ENCODE assay signal across 1 cellular context in the genomic region with DNA sequence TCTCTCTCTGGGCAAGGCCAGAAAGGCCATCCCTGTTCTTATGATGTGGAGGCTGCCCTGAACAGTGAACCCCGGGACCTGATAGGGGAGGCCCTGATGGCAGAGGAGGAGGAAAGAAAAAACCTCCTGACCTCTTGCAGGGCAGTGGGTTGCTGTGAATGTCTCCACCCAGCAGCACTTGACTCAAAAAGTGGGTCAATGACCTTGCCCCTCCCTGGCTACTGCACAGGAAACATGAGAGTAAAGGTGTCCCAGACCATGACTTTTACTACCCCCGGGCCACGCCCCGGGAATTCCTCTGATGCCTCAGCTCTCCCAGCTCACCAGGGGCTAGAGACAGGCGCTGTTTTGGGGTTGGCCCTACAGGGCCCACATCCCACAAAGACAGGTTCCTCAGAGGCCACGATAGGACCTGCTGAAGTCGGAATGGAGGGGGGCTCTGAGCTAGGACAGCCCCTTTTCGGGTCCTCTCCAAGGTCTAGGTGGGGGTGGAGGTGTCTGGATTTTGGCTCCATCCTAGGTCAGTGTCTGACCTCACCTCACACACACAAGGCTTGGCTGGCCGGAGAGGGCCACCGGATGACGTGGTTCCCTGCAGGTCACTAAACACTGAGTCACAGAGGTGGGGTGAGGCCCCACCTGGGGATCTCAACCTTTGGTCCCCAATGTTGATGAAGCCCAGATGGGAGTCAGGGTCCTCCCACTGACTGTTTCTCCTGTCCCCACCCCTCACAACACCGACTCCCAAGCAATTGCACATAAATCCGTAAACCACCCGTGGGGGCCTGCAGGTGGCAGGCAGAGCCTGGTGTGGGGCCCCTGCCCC.
TF ChIP-seq lines count a peak whose summit lies in the region.

No MANE protein-coding gene starts in this region.

TF ChIP-seq in HepG2, 621 proteins besides CTCF, POLR2A, EP300 and RAD21 (continued from another document and continues in another):
- TF ChIP-seq, protein P1, sequence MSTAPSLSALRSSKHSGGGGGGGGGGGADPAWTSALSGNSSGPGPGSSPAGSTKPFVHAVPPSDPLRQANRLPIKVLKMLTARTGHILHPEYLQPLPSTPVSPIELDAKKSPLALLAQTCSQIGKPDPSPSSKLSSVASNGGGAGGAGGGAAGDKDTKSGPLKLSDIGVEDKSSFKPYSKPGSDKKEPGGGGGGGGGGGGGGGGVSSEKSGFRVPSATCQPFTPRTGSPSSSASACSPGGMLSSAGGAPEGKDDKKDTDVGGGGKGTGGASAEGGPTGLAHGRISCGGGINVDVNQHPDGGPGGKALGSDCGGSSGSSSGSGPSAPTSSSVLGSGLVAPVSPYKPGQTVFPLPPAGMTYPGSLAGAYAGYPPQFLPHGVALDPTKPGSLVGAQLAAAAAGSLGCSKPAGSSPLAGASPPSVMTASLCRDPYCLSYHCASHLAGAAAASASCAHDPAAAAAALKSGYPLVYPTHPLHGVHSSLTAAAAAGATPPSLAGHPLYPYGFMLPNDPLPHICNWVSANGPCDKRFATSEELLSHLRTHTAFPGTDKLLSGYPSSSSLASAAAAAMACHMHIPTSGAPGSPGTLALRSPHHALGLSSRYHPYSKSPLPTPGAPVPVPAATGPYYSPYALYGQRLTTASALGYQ (CRISPR knock-in tag; IDR thresholded peaks at IDR 0.05), result peak; percentile 60; the same call in 1 of the 2 replicates
- no peak for TF ChIP-seq PAF1 (CRISPR knock-in tag; IDR thresholded peaks at IDR 0.05)
- TF ChIP-seq ZNF142 (CRISPR knock-in tag; IDR thresholded peaks at IDR 0.05), result no peak
- no peak for TF ChIP-seq ZNF557 (CRISPR knock-in tag; IDR thresholded peaks at IDR 0.05)
- no peak for TF ChIP-seq POLR2AphosphoS2 (IDR thresholded peaks at IDR 0.05; ENCODE audit: low read depth, low read length)
- TF ChIP-seq, protein P2, sequence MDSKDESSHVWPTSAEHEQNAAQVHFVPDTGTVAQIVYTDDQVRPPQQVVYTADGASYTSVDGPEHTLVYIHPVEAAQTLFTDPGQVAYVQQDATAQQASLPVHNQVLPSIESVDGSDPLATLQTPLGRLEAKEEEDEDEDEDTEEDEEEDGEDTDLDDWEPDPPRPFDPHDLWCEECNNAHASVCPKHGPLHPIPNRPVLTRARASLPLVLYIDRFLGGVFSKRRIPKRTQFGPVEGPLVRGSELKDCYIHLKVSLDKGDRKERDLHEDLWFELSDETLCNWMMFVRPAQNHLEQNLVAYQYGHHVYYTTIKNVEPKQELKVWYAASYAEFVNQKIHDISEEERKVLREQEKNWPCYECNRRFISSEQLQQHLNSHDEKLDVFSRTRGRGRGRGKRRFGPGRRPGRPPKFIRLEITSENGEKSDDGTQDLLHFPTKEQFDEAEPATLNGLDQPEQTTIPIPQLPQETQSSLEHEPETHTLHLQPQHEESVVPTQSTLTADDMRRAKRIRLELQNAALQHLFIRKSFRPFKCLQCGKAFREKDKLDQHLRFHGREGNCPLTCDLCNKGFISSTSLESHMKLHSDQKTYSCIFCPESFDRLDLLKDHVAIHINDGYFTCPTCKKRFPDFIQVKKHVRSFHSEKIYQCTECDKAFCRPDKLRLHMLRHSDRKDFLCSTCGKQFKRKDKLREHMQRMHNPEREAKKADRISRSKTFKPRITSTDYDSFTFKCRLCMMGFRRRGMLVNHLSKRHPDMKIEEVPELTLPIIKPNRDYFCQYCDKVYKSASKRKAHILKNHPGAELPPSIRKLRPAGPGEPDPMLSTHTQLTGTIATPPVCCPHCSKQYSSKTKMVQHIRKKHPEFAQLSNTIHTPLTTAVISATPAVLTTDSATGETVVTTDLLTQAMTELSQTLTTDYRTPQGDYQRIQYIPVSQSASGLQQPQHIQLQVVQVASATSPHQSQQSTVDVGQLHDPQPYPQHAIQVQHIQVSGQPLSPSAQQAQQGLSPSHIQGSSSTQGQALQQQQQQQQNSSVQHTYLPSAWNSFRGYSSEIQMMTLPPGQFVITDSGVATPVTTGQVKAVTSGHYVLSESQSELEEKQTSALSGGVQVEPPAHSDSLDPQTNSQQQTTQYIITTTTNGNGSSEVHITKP (CRISPR knock-in tag; IDR thresholded peaks at IDR 0.05; ENCODE audit: low read depth), result peak; percentile 24
- TF ChIP-seq ZBTB7B (CRISPR knock-in tag; IDR thresholded peaks at IDR 0.05), result 0 out of 2 replicates have a peak, but pooled peaks have one; percentile 9
- TF ChIP-seq ZNF800 (CRISPR knock-in tag; IDR thresholded peaks at IDR 0.05), result no peak
- TF ChIP-seq ZNF781 (CRISPR knock-in tag; IDR thresholded peaks at IDR 0.05; ENCODE audit: borderline replicate concordance, not compliant biosample characterization), result no peak
- no peak for TF ChIP-seq ZNF350 (CRISPR knock-in tag; IDR thresholded peaks at IDR 0.05; ENCODE audit: borderline replicate concordance, low read depth)
- TF ChIP-seq ZNF407 (CRISPR knock-in tag; IDR thresholded peaks at IDR 0.05; ENCODE audit: not compliant biosample characterization), result no peak
- TF ChIP-seq JARID2 (CRISPR knock-in tag; IDR thresholded peaks at IDR 0.05; ENCODE audit: insufficient replicate concordance), result no peak
- TF ChIP-seq CREM (IDR thresholded peaks at IDR 0.05), result peak; percentile 58; the same call in 1 of the 2 replicates
- no peak for TF ChIP-seq CREM (CRISPR knock-in tag; IDR thresholded peaks at IDR 0.05)
- TF ChIP-seq ARID4A (CRISPR knock-in tag; IDR thresholded peaks at IDR 0.05; ENCODE audit: borderline replicate concordance), result peak; percentile 36; the same call in 1 of the 2 replicates
- no peak for TF ChIP-seq ZNF160 (CRISPR knock-in tag; IDR thresholded peaks at IDR 0.05)
- TF ChIP-seq ZNF333 (CRISPR knock-in tag; IDR thresholded peaks at IDR 0.05; ENCODE audit: borderline replicate concordance), result no peak
- TF ChIP-seq IRX3 (CRISPR knock-in tag; IDR thresholded peaks at IDR 0.05; ENCODE audit: borderline replicate concordance, low read depth), result no peak
